Comparison of ENCODE assay signal across 9 cellular contexts in genomic region chr6:127606131-127606562, GRCh38. TPM values are rescaled to one million over a fixed set of nuclear protein-coding genes. Genes with fewer than 3 reads are reported as not detected.
DNase-seq lines count a peak whose midpoint lies in the region; ATAC-seq and TF ChIP-seq lines count a peak whose summit lies in the region.
"Had no signal": no experiment of that assay in that cellular context is flagged by ENCODE, and none has a peak within 500 bp of the region (broad histone marks: within the 10 kb centered on the region; RNA-seq: fewer than 3 reads in every experiment).

No MANE protein-coding gene starts in this region.

- no peak overlapping the region for H3K4me3 Mint-ChIP-seq in activated CD8-positive, alpha-beta T cell treated with anti-CD3 and anti-CD28 coated beads for 36 hours
- no peak overlapping the region for H3K4me3 Mint-ChIP-seq in activated T-cell treated with anti-CD3 and anti-CD28 coated beads, Interleukin-2, amount 50 U/mL, for 72 hours
- H3K4me3 Mint-ChIP-seq: IgD-negative memory B cell had no signal

- peak; percentile 34 for DNase-seq in GM03348 (ENCODE audit: low spot score)
- DNase-seq in NCI-H146 (lab: John Stamatoyannopoulos, UW), result peak; percentile 80
- DNase-seq in activated CD8-positive, alpha-beta T cell treated with anti-CD3 and anti-CD28 coated beads for 36 hours, result peak; percentile 3
- peak; percentile 20 to 57 for DNase-seq in lung microvascular endothelial cell (ENCODE audit: low read depth in 2 of 2)
- DNase-seq in activated T-cell treated with anti-CD3 and anti-CD28 coated beads, Interleukin-2, amount 50 U/mL, for 72 hours, result no peak
- DNase-seq in CD1c-positive myeloid dendritic cell (ENCODE audit: extremely low spot score), result no peak
- no peak for DNase-seq in midbrain (lab: John Stamatoyannopoulos, UW)

- H3K27ac Mint-ChIP-seq in activated CD8-positive, alpha-beta T cell treated with anti-CD3 and anti-CD28 coated beads for 36 hours, result no peak overlapping the region
- no peak overlapping the region for H3K27ac Mint-ChIP-seq in activated T-cell treated with anti-CD3 and anti-CD28 coated beads, Interleukin-2, amount 50 U/mL, for 72 hours
- H3K27ac Mint-ChIP-seq: IgD-negative memory B cell had no signal

- H3K9me3 Mint-ChIP-seq in activated CD8-positive, alpha-beta T cell treated with anti-CD3 and anti-CD28 coated beads for 36 hours, result no peaks in the 10 kb centered on the region
- H3K9me3 Mint-ChIP-seq in activated T-cell treated with anti-CD3 and anti-CD28 coated beads, Interleukin-2, amount 50 U/mL, for 72 hours, result no peaks in the 10 kb centered on the region

- no peaks in the 10 kb centered on the region for H3K4me1 Mint-ChIP-seq in activated CD8-positive, alpha-beta T cell treated with anti-CD3 and anti-CD28 coated beads for 36 hours (ENCODE audit: low read depth)
- H3K4me1 Mint-ChIP-seq in activated T-cell treated with anti-CD3 and anti-CD28 coated beads, Interleukin-2, amount 50 U/mL, for 72 hours (ENCODE audit: low read depth), result no peaks in the 10 kb centered on the region
- H3K4me1 Mint-ChIP-seq: IgD-negative memory B cell had no signal

- intact Hi-C loops in activated CD8-positive, alpha-beta T cell treated with anti-CD3 and anti-CD28 coated beads for 36 hours (cut with micrococcal nuclease), result no loop called here

- peak; percentile 35 for TF ChIP-seq CTCF in activated CD8-positive, alpha-beta T cell treated with anti-CD3 and anti-CD28 coated beads for 36 hours (IDR thresholded peaks at IDR 0.05)

- POLR2A ChIA-PET in activated CD8-positive, alpha-beta T cell treated with anti-CD3 and anti-CD28 coated beads for 36 hours (lab: Charles Lee), result no interaction called here

- H3K27me3 Mint-ChIP-seq in activated CD8-positive, alpha-beta T cell treated with anti-CD3 and anti-CD28 coated beads for 36 hours, result peaks cover 1% of the 10 kb centered on the region
- H3K27me3 Mint-ChIP-seq in activated T-cell treated with anti-CD3 and anti-CD28 coated beads, Interleukin-2, amount 50 U/mL, for 72 hours (ENCODE audit: low read depth), result no peaks in the 10 kb centered on the region

- H3K36me3 Mint-ChIP-seq in activated CD8-positive, alpha-beta T cell treated with anti-CD3 and anti-CD28 coated beads for 36 hours (ENCODE audit: low read depth), result no peaks in the 10 kb centered on the region
- H3K36me3 Mint-ChIP-seq in activated T-cell treated with anti-CD3 and anti-CD28 coated beads, Interleukin-2, amount 50 U/mL, for 72 hours (ENCODE audit: insufficient read depth in 2 of 2), result no peaks in the 10 kb centered on the region

- ATAC-seq in activated CD8-positive, alpha-beta T cell treated with anti-CD3 and anti-CD28 coated beads for 36 hours, result peak; percentile 45
- ATAC-seq in GM21515 (IDR thresholded peaks at IDR 0.05; ENCODE audit: unreplicated experiment), result no peak
- no peak for ATAC-seq in activated T-cell treated with anti-CD3 and anti-CD28 coated beads, Interleukin-2, amount 50 U/mL, for 72 hours (replicated peaks in 1 of 2)

- CTCF ChIA-PET in activated CD8-positive, alpha-beta T cell treated with anti-CD3 and anti-CD28 coated beads for 36 hours (lab: Charles Lee), result interaction anchor here (0.6 to 1.1 kb wide), 3 partner anchors 32 to 722 kb away, joined by 3 to 5 read pairs (median 4); no protein-coding TSS in a partner anchor

RNA-seq across cellular contexts. Expression of gene C6orf58, which starts 29.2 kb away (rescaled TPM):
- not detected for total RNA-seq in activated CD8-positive, alpha-beta T cell treated with anti-CD3 and anti-CD28 coated beads for 36 hours
- not detected in 2 replicates for total RNA-seq in lung microvascular endothelial cell
- total RNA-seq in activated T-cell treated with anti-CD3 and anti-CD28 coated beads, Interleukin-2, amount 50 U/mL, for 72 hours, result not detected

Comparison
In these comparisons a context has a peak if more than half of its experiments do, and no peak if none do; other contexts are left out.
1. DNase-seq: peak in GM03348 (single experiment), NCI-H146 (single experiment), activated CD8-positive, alpha-beta T cell treated with anti-CD3 and anti-CD28 coated beads for 36 hours (single experiment) and lung microvascular endothelial cell (2 of 2); none in activated T-cell treated with anti-CD3 and anti-CD28 coated beads, Interleukin-2, amount 50 U/mL, for 72 hours (0 of 2), CD1c-positive myeloid dendritic cell (single experiment) and midbrain (single experiment).